8 cellular contexts compared by ENCODE assay signal in the genomic region with DNA sequence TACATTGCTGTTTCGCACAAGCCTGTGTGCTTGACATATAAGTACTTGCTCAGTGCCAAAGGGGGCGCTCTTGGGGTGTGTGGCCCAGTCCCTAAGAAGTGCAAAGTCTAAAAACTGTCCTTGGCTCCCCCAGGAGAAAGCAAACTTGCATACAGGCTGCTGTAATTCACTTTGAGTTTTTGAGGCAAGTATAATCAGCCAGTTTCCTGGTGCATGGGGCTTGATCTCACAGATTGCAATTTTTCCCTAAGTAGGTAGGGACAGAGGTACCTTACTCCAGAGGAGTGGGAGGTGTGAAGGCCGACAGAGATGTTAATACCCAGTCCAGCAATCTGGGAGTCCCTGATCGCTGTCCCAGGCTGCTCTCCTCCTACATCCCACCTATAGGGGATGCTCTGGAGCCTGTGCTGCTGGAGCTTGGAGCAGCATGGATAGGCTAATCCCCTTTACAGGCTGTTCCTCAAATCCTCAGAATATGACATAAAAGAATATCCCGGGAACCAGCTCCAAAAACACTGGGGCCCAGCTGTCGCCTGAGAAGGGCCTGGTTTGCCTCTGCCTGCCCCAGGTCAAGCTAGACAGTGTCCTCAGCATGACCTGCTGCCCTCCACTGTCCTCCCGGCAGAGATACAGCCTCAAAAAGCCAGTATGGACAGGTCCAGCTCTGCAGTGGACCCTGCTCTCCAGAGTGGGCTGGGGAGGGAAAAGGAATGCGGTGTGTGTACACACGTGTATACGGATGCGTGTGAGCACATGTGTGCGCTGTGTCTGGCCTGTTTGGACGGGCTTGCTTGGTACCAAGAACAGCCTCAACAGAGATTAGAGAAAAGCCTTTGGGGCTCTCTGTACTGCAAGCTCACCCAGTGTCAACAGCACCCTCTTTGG.
DNase-seq lines count a peak whose midpoint lies in the region; ATAC-seq, FAIRE-seq and TF ChIP-seq lines count a peak whose summit lies in the region.

No MANE protein-coding gene starts in this region.

- H3K36me3 Mint-ChIP-seq in mesothelial cell of epicardium: no peaks in the 10 kb centered on the region

- no peaks in the 10 kb centered on the region for H3K27me3 ChIP-seq in bronchial epithelial cell (ENCODE audit: control insufficient read depth, insufficient read depth, low read length)

- TF ChIP-seq CTCF in bronchial epithelial cell (IDR thresholded peaks at IDR 0.05; ENCODE audit: insufficient read depth, low read length, severe bottlenecking) (peak; percentile 53), mesothelial cell of epicardium (IDR thresholded peaks at IDR 0.05; ENCODE audit: unreplicated experiment) (peak; percentile 54)

- ATAC-seq in HG02763 (IDR thresholded peaks at IDR 0.05; ENCODE audit: unreplicated experiment) (no peak), HG02610 (IDR thresholded peaks at IDR 0.05; ENCODE audit: unreplicated experiment) (no peak)

- H3K9me3 Mint-ChIP-seq in mesothelial cell of epicardium: no peaks in the 10 kb centered on the region

- H3K27me3 Mint-ChIP-seq in mesothelial cell of epicardium (ENCODE audit: low read depth): no peaks in the 10 kb centered on the region

- no peaks in the 10 kb centered on the region for H3K36me3 ChIP-seq in bronchial epithelial cell (ENCODE audit: control insufficient read depth, insufficient read depth, low read length)

- H3K4me3 Mint-ChIP-seq in mesothelial cell of epicardium: no peak overlapping the region

- H3K4me1 Mint-ChIP-seq in mesothelial cell of epicardium: peaks cover 89% of the 10 kb centered on the region

- H3K27ac Mint-ChIP-seq in mesothelial cell of epicardium: peak overlapping the region; percentile 99

- DNase-seq in EH (ENCODE audit: low read depth) (peak; percentile 45), NCI-H1694 (lab: John Stamatoyannopoulos, UW) (peak; percentile 42), bronchial epithelial cell (ENCODE audit: low read depth) (peak; percentile 45), mesothelial cell of epicardium (ENCODE audit: low spot score in 2 of 2, unreplicated experiment in 2 of 2) (no peak), NCI-H2107 treated with DMSO at 0.1 percent for 48 hours (lab: John Stamatoyannopoulos, UW; ENCODE audit: unreplicated experiment) (no peak), H4 (ENCODE audit: low spot score) (no peak)

- H3K4me3 ChIP-seq in bronchial epithelial cell (ENCODE audit: low read depth, low read length): no peak overlapping the region

- no peak for FAIRE-seq in bronchial epithelial cell (lab: Jason Lieb, UNC)

Comparison
In these comparisons a context has a peak if more than half of its experiments do, and no peak if none do; other contexts are left out.
1. DNase-seq: peak in EH (single experiment), NCI-H1694 (single experiment) and bronchial epithelial cell (single experiment); none in mesothelial cell of epicardium (0 of 2), NCI-H2107 treated with DMSO at 0.1 percent for 48 hours (single experiment) and H4 (single experiment).